ENCODE assay signal across 8 cellular contexts in genomic region chr9:27572918-27573698, GRCh38. TPM values are rescaled to one million over a fixed set of nuclear protein-coding genes. Genes with fewer than 3 reads are reported as not detected.
A peak's percentile ranks its signal among the peaks of the same experiment; 100 is the strongest.
DNase-seq lines count a peak whose midpoint lies in the region; ATAC-seq and TF ChIP-seq lines count a peak whose summit lies in the region.

A gene with protein sequence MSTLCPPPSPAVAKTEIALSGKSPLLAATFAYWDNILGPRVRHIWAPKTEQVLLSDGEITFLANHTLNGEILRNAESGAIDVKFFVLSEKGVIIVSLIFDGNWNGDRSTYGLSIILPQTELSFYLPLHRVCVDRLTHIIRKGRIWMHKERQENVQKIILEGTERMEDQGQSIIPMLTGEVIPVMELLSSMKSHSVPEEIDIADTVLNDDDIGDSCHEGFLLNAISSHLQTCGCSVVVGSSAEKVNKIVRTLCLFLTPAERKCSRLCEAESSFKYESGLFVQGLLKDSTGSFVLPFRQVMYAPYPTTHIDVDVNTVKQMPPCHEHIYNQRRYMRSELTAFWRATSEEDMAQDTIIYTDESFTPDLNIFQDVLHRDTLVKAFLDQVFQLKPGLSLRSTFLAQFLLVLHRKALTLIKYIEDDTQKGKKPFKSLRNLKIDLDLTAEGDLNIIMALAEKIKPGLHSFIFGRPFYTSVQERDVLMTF (minus strand): TSS chr9:27573481. CDS start chr9:27567120, 6,361 bp downstream.

- DNase-seq in ELF-1 (ENCODE audit: low read depth, low spot score) (peak; percentile 77), astrocyte of the cerebellum (ENCODE audit: low read depth) (no peak), NOMO-1 treated with dmso at 0.1 percent for 144 hours (lab: John Stamatoyannopoulos, UW; ENCODE audit: unreplicated experiment) (no peak)
- peak; percentile 85 for DNase-seq in T-helper 2 cell treated with Interferon-gamma antibody and Interleukin-4, amounts not matched to agents 5 μg/mL and 100 μg/mL, for 36 hours (ENCODE audit: low spot score)
- DNase-seq in stimulated activated CD4-positive, alpha-beta T cell treated with anti-CD3 and anti-CD28 coated beads, Interleukin-12 subunit alpha, Interleukin-12 subunit beta, amount 100 ng/mL, for 4 hours, result peak; percentile 88

- H3K36me3 ChIP-seq in HUES64 (ENCODE audit: insufficient read depth, low read length), result no peaks in the 10 kb centered on the region
- H3K36me3 ChIP-seq in iPS-15b (ENCODE audit: control insufficient read depth, insufficient read depth, low read length), result no peaks in the 10 kb centered on the region

- peak within 1 kb of the TSS; percentile 66 for H3K4me3 ChIP-seq in HUES64 (ENCODE audit: low read length)
- peak within 1 kb of the TSS; percentile 72 for H3K4me3 ChIP-seq in astrocyte of the cerebellum (ENCODE audit: low read depth, low read length)
- peak within 1 kb of the TSS; percentile 82 for H3K4me3 ChIP-seq in iPS-15b (ENCODE audit: low read depth, low read length)

- H3K4me1 Mint-ChIP-seq in T-helper 2 cell treated with Interferon-gamma antibody and Interleukin-4, amounts not matched to agents 5 μg/mL and 100 μg/mL, for 36 hours (ENCODE audit: low read depth), result peaks cover 17% of the 10 kb centered on the region

- H3K4me3 Mint-ChIP-seq in T-helper 2 cell treated with Interferon-gamma antibody and Interleukin-4, amounts not matched to agents 5 μg/mL and 100 μg/mL, for 36 hours, result peak within 1 kb of the TSS; percentile 98

- peaks cover 1% of the 10 kb centered on the region for H3K36me3 Mint-ChIP-seq in T-helper 2 cell treated with Interferon-gamma antibody and Interleukin-4, amounts not matched to agents 5 μg/mL and 100 μg/mL, for 36 hours (ENCODE audit: low read depth)

- WGBS in HUES64, result under 1% methylated on average over 72 of the region's 73 CpGs

- peak within 1 kb of the TSS; percentile 74 for H3K9ac ChIP-seq in HUES64 (ENCODE audit: low read depth, low read length)
- H3K9ac ChIP-seq in iPS-15b (ENCODE audit: low read depth, low read length), result peak within 1 kb of the TSS; percentile 81

- H3K9me3 Mint-ChIP-seq in T-helper 2 cell treated with Interferon-gamma antibody and Interleukin-4, amounts not matched to agents 5 μg/mL and 100 μg/mL, for 36 hours, result peaks cover 2% of the 10 kb centered on the region

- ATAC-seq in GM21515 (IDR thresholded peaks at IDR 0.05; ENCODE audit: unreplicated experiment), result peak; percentile 53

- no peaks in the 10 kb centered on the region for H3K27me3 Mint-ChIP-seq in T-helper 2 cell treated with Interferon-gamma antibody and Interleukin-4, amounts not matched to agents 5 μg/mL and 100 μg/mL, for 36 hours (ENCODE audit: low read depth)

- peaks cover 14% of the 10 kb centered on the region for H3K4me1 ChIP-seq in HUES64 (ENCODE audit: insufficient read depth, low read length)
- H3K4me1 ChIP-seq in iPS-15b (ENCODE audit: control insufficient read depth, insufficient read depth, low read length), result peaks cover 7% of the 10 kb centered on the region

- peaks cover 2% of the 10 kb centered on the region; the same call in 1 of the 2 replicates for H3K9me3 ChIP-seq in HUES64 (ENCODE audit: insufficient read depth, low read depth, low read length)
- peaks cover 2% of the 10 kb centered on the region for H3K9me3 ChIP-seq in iPS-15b (ENCODE audit: control insufficient read depth, insufficient read depth, low read length)

- peak within 1 kb of the TSS; percentile 100 for H3K27ac Mint-ChIP-seq in T-helper 2 cell treated with Interferon-gamma antibody and Interleukin-4, amounts not matched to agents 5 μg/mL and 100 μg/mL, for 36 hours

- peaks cover 4% of the 10 kb centered on the region; the same call in 1 of the 2 replicates for H3K27me3 ChIP-seq in HUES64 (ENCODE audit: insufficient read depth, low read length)
- peaks cover 6% of the 10 kb centered on the region for H3K27me3 ChIP-seq in iPS-15b (ENCODE audit: control insufficient read depth, insufficient read depth, low read length)

- peak within 1 kb of the TSS; percentile 88 for H3K27ac ChIP-seq in HUES64 (ENCODE audit: low read depth, low read length)

- in situ Hi-C loops in astrocyte of the cerebellum (cut with HindIII; ENCODE audit: low sequenced_read_pairs), result no loop called here

- no peak for TF ChIP-seq CTCF in astrocyte of the cerebellum (IDR thresholded peaks at IDR 0.05; ENCODE audit: low read depth, low read length, missing control alignments)

RNA-seq across cellular contexts. Expression of the gene that starts here (rescaled TPM):
- 13.1 TPM for polyA plus RNA-seq in HUES64 (2013, experiment 1 of 2)
- polyA plus RNA-seq in HUES64 (2013, experiment 2 of 2), result 17.2 TPM

Comparison
In these comparisons a context has a peak if more than half of its experiments do, and no peak if none do; other contexts are left out.
1. DNase-seq: peak in ELF-1 (single experiment), T-helper 2 cell treated with Interferon-gamma antibody and Interleukin-4, amounts not matched to agents 5 μg/mL and 100 μg/mL, for 36 hours (single experiment) and stimulated activated CD4-positive, alpha-beta T cell treated with anti-CD3 and anti-CD28 coated beads, Interleukin-12 subunit alpha, Interleukin-12 subunit beta, amount 100 ng/mL, for 4 hours (single experiment); none in astrocyte of the cerebellum (single experiment) and NOMO-1 treated with dmso at 0.1 percent for 144 hours (single experiment).
2. Peak in every context shown above with its lines, with median percentiles within 50 percentile points of each other: H3K4me3 ChIP-seq.